In the genomic region with DNA sequence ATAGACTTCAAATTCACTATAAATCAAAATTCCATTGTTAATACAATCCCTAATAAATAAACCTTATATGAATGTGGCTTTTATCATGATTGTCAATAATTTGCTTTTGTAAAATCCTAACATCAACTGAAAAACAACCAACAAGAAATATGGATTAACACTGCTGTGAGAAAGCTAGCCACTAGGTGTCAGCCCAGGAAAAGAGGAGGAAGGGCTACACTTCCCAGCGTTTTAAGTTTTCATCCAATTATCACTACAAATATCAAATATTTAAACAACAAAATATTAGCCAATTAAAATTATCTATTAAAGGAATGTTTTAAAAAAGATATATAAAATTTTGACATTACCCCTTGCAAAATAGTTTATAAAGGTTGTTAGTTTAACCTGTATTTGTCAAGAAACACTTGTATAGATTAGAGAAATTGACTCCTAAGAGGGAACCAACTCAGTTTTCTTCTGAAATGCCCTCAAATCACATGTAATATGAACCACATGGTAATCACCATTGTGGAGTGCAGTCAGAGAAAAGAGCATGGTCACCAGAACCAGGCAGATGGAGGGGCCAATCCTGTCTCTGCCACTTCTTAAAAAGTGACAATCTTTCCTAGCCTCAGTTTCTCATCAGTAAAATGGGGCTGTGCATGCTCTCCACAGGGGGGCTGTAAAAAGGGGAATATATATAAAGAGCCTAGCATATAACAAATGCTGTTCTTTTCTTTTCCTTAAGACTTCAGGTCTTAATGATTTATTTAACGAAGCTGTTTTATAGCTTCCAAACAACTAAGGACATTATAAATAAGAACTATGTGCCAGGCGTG, we compare ENCODE assay signal across 8 cellular contexts.
A peak's percentile ranks its signal among the peaks of the same experiment; 100 is the strongest.
DNase-seq lines count a peak whose midpoint lies in the region; ATAC-seq and TF ChIP-seq lines count a peak whose summit lies in the region.

No MANE protein-coding gene starts in this region.

- DNase-seq in AG20443 (ENCODE audit: low spot score) (peak; percentile 68), NCI-H345 treated with DMSO at 0.1 percent for 48 hours (lab: John Stamatoyannopoulos, UW; ENCODE audit: unreplicated experiment) (peak; percentile 13), breast epithelium (ENCODE audit: low spot score in 2 of 2) (no peak), left lobe of liver (ENCODE audit: low spot score) (no peak), 8988T (no peak)
- no peak for DNase-seq in central memory CD4-positive, alpha-beta T cell
- no peak for DNase-seq in activated T-helper 2 cell treated with anti-CD3 and anti-CD28 coated beads, Interferon-gamma antibody, Interleukin-2, Interleukin-4, amounts not matched to agents 10 μg/mL and 5 μg/mL and 100 μg/mL, durations not matched to agents 14 hours and 24 hours and 36 hours (ENCODE audit: low spot score)

- no peak for TF ChIP-seq POLR2A in breast epithelium (IDR thresholded peaks at IDR 0.05)

- H3K36me3 Mint-ChIP-seq in activated T-helper 2 cell treated with anti-CD3 and anti-CD28 coated beads, Interferon-gamma antibody, Interleukin-2, Interleukin-4, amounts not matched to agents 10 μg/mL and 5 μg/mL and 100 μg/mL, durations not matched to agents 14 hours and 24 hours and 36 hours (ENCODE audit: low read depth), result no peaks in the 10 kb centered on the region

- ATAC-seq in left lobe of liver, result peak; percentile 59

- H3K9me3 ChIP-seq in breast epithelium, result no peaks in the 10 kb centered on the region

- H3K4me1 ChIP-seq in breast epithelium, result no peaks in the 10 kb centered on the region

- H3K27ac Mint-ChIP-seq in activated T-helper 2 cell treated with anti-CD3 and anti-CD28 coated beads, Interferon-gamma antibody, Interleukin-2, Interleukin-4, amounts not matched to agents 10 μg/mL and 5 μg/mL and 100 μg/mL, durations not matched to agents 14 hours and 24 hours and 36 hours, result no peak overlapping the region

- intact Hi-C loops in breast epithelium (cut with DNase I; ENCODE audit: low total_unique reads), result no loop called here
- intact Hi-C loops in activated T-helper 2 cell treated with anti-CD3 and anti-CD28 coated beads, Interferon-gamma antibody, Interleukin-2, Interleukin-4, amounts not matched to agents 10 μg/mL and 5 μg/mL and 100 μg/mL, durations not matched to agents 14 hours and 24 hours and 36 hours (cut with micrococcal nuclease), result loop anchor here (2.0 to 10.0 kb wide), 3 partner anchors 381 to 497 kb away; no protein-coding TSS in a partner anchor

- H3K27ac ChIP-seq in breast epithelium, result no peak overlapping the region

- H3K4me1 Mint-ChIP-seq in activated T-helper 2 cell treated with anti-CD3 and anti-CD28 coated beads, Interferon-gamma antibody, Interleukin-2, Interleukin-4, amounts not matched to agents 10 μg/mL and 5 μg/mL and 100 μg/mL, durations not matched to agents 14 hours and 24 hours and 36 hours (ENCODE audit: low read depth), result peaks cover 5% of the 10 kb centered on the region

- no peaks in the 10 kb centered on the region for H3K36me3 ChIP-seq in breast epithelium

- H3K4me3 ChIP-seq in breast epithelium, result no peak overlapping the region

- TF ChIP-seq CTCF in GM12873 (IDR thresholded peaks at IDR 0.05; ENCODE audit: insufficient read depth, low read depth, low read length, missing control alignments) (peak; percentile 71), breast epithelium (IDR thresholded peaks at IDR 0.05) (peak; percentile 29 to 73 (median 70))

- H3K4me3 Mint-ChIP-seq in activated T-helper 2 cell treated with anti-CD3 and anti-CD28 coated beads, Interferon-gamma antibody, Interleukin-2, Interleukin-4, amounts not matched to agents 10 μg/mL and 5 μg/mL and 100 μg/mL, durations not matched to agents 14 hours and 24 hours and 36 hours (ENCODE audit: low read depth), result no peak overlapping the region

- H3K27me3 ChIP-seq in breast epithelium, result no peaks in the 10 kb centered on the region

- H3K27me3 Mint-ChIP-seq in activated T-helper 2 cell treated with anti-CD3 and anti-CD28 coated beads, Interferon-gamma antibody, Interleukin-2, Interleukin-4, amounts not matched to agents 10 μg/mL and 5 μg/mL and 100 μg/mL, durations not matched to agents 14 hours and 24 hours and 36 hours (ENCODE audit: low read depth), result no peaks in the 10 kb centered on the region

- H3K9me3 Mint-ChIP-seq in activated T-helper 2 cell treated with anti-CD3 and anti-CD28 coated beads, Interferon-gamma antibody, Interleukin-2, Interleukin-4, amounts not matched to agents 10 μg/mL and 5 μg/mL and 100 μg/mL, durations not matched to agents 14 hours and 24 hours and 36 hours, result no peaks in the 10 kb centered on the region

Comparison
In these comparisons a context has a peak if more than half of its experiments do, and no peak if none do; other contexts are left out.
1. DNase-seq: peak in AG20443 (single experiment) and NCI-H345 treated with DMSO at 0.1 percent for 48 hours (single experiment); none in breast epithelium (0 of 2), left lobe of liver (single experiment), 8988T (single experiment), central memory CD4-positive, alpha-beta T cell (single experiment) and activated T-helper 2 cell treated with anti-CD3 and anti-CD28 coated beads, Interferon-gamma antibody, Interleukin-2, Interleukin-4, amounts not matched to agents 10 μg/mL and 5 μg/mL and 100 μg/mL, durations not matched to agents 14 hours and 24 hours and 36 hours (single experiment).